In the genomic region with DNA sequence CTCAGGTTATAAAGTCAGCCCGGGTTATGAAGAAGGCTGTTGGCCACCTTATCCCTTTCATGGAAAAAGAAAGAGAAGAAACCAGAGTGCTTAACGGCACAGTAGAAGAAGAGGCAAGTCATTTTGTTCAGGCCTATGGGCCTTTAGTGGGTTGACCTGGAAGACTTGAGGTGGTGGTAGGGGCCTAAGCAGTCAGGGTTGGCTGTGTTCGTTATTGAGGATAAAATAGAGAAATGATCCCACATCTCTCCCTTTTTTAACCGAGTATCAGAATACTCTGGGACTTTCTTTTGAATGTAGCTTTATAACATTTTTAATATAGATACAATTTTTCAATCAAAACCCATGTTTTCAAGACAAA, we compare ENCODE assay signal across 22 cellular contexts.
DNase-seq lines count a peak whose midpoint lies in the region; ATAC-seq and TF ChIP-seq lines count a peak whose summit lies in the region.
"Had no signal": no experiment of that assay in that cellular context is flagged by ENCODE, and none has a peak within 500 bp of the region (broad histone marks: within the 10 kb centered on the region; RNA-seq: fewer than 3 reads in every experiment).

No MANE protein-coding gene starts in this region.

- 83 to 89% methylated on average over 4 of the region's 4 CpGs for WGBS in heart right ventricle, 2 donors
- WGBS in psoas muscle, 3 donors, result 69 to 90% (median 76%) methylated on average over 4 of the region's 4 CpGs

- H3K4me1 ChIP-seq in heart right ventricle (peaks cover 4 to 42% (median 15%) of the 10 kb centered on the region in 9 donors), psoas muscle (peaks cover 7% of the 10 kb centered on the region)
- H3K4me1 ChIP-seq: BLaER1 had no signal

- intact Hi-C loops in heart right ventricle (cut with DNase I) (loop anchor here in 5 of 10 donors (10.0 kb wide), 3 partner anchors 67 to 757 kb away; a partner anchor contains a TSS), Right ventricle myocardium inferior (cut with DNase I) (no loop called here), psoas muscle (cut with DNase I) (loop anchor here in 1 of 2 donors (10.0 kb wide), 2 partner anchors 107 to 757 kb away; no protein-coding TSS in a partner anchor), CD14-positive monocyte (cut with micrococcal nuclease) (loop anchor here in 1 of 2 donors (10.0 kb wide), 1 partner anchor 757 kb away; no protein-coding TSS in a partner anchor)

- peaks cover 68 to 72% of the 10 kb centered on the region in 2 donors for H3K36me3 Mint-ChIP-seq in CD14-positive monocyte

- no peaks in the 10 kb centered on the region for H3K9me3 ChIP-seq in heart right ventricle
- H3K9me3 ChIP-seq in psoas muscle, result no peaks in the 10 kb centered on the region
- H3K9me3 ChIP-seq: ovary had no signal

- CTCF ChIA-PET in GM10248 (lab: Yijun Ruan, JAX), result interaction anchor here (0.8 kb wide), 1 partner anchor 10 kb away, joined by 3 read pairs; no protein-coding TSS in a partner anchor

- H3K9me3 Mint-ChIP-seq in CD14-positive monocyte, result no peaks in the 10 kb centered on the region
- H3K9me3 Mint-ChIP-seq: natural killer cell had no signal

- H3K27me3 Mint-ChIP-seq in CD14-positive monocyte (ENCODE audit: low read depth in 3 of 3), result peaks cover 0 to 1% (median 0%) of the 10 kb centered on the region in 3 donors

- POLR2A ChIA-PET in GM10248 (lab: Yijun Ruan, JAX), result no interaction called here

- H3K4me1 Mint-ChIP-seq in CD14-positive monocyte, result peaks cover 9% of the 10 kb centered on the region

- H3K4me3 Mint-ChIP-seq in CD14-positive monocyte, result no peak overlapping the region
- H3K4me3 Mint-ChIP-seq: natural killer cell had no signal

- DNase-seq in heart right ventricle, result no peak
- DNase-seq in Right ventricle myocardium inferior (ENCODE audit: missing footprints), result no peak
- no peak for DNase-seq in left lobe of liver (ENCODE audit: low spot score)
- DNase-seq in psoas muscle, result no peak
- no peak for DNase-seq in GM10248 (ENCODE audit: extremely low spot score)
- no peak for DNase-seq in DMS114 treated with DMSO at 0.1 percent for 48 hours (lab: John Stamatoyannopoulos, UW; ENCODE audit: unreplicated experiment)
- no peak for DNase-seq in CD14-positive monocyte (ENCODE audit: low spot score)
- DNase-seq: activated CD4-positive, alpha-beta T cell treated with anti-CD3 and anti-CD28 coated beads for 4 hours; activated CD8-positive, alpha-beta memory T cell treated with anti-CD3 and anti-CD28 coated beads for 24 hours; activated naive CD4-positive, alpha-beta T cell treated with anti-CD3 and anti-CD28 coated beads, Interleukin-2, amount 50 U/mL, for 16 hours; aorta; Calu3; dorsolateral prefrontal cortex; glutamatergic neuron; Karpas-422; natural killer cell; NCI-H1930; ovary had no signal

- no peak for TF ChIP-seq CTCF in heart right ventricle (IDR thresholded peaks at IDR 0.05)
- TF ChIP-seq CTCF in psoas muscle (IDR thresholded peaks at IDR 0.05), result no peak
- TF ChIP-seq CTCF in GM10248 (IDR thresholded peaks at IDR 0.05; ENCODE audit: control extremely low read depth, extremely low read depth, low read depth, missing control alignments), result no peak
- no peak for TF ChIP-seq CTCF in CD14-positive monocyte (IDR thresholded peaks at IDR 0.05)

- H3K27ac Mint-ChIP-seq in CD14-positive monocyte, result peak overlapping the region in 1 of 7 donors; percentile 66
- H3K27ac Mint-ChIP-seq: natural killer cell had no signal

- no peaks in the 10 kb centered on the region for H3K27me3 ChIP-seq in heart right ventricle
- H3K27me3 ChIP-seq in psoas muscle (ENCODE audit: insufficient read depth in 3 of 3, low read length in 2 of 3), result no peaks in the 10 kb centered on the region
- H3K27me3 ChIP-seq: BLaER1, dorsolateral prefrontal cortex, ovary had no signal

- H3K36me3 ChIP-seq in heart right ventricle (peaks cover 0 to 100% (median 23%) of the 10 kb centered on the region in 9 donors), psoas muscle (ENCODE audit: insufficient read depth in 1 of 2, low read depth in 1 of 2) (peaks cover 14 to 97% of the 10 kb centered on the region in 2 donors)
- H3K36me3 ChIP-seq: ovary had no signal

- ATAC-seq in heart right ventricle, result peak in 1 of 8 donors; percentile 8
- no peak for ATAC-seq in Right ventricle myocardium inferior
- peak; percentile 10 for ATAC-seq in left lobe of liver
- ATAC-seq in psoas muscle, result peak in 1 of 4 donors; percentile 27
- ATAC-seq in HG03354 (IDR thresholded peaks at IDR 0.05; ENCODE audit: poor library complexity, severe bottlenecking, unreplicated experiment), result no peak
- ATAC-seq: natural killer cell, SK-N-SH treated with all-trans-retinoic acid at 6 μM for 48 hours had no signal

- H3K4me3 ChIP-seq in heart right ventricle (no peak overlapping the region), psoas muscle (no peak overlapping the region)
- H3K4me3 ChIP-seq: BLaER1, dorsolateral prefrontal cortex, ovary had no signal

- H3K27ac ChIP-seq in heart right ventricle (peak overlapping the region in 9 of 10 donors; percentile 53 to 80 (median 67)), psoas muscle (peak overlapping the region; percentile 57)
- H3K27ac ChIP-seq: BLaER1, ovary, RWPE1 had no signal
